31 cellular contexts compared by ENCODE assay signal in the genomic region with DNA sequence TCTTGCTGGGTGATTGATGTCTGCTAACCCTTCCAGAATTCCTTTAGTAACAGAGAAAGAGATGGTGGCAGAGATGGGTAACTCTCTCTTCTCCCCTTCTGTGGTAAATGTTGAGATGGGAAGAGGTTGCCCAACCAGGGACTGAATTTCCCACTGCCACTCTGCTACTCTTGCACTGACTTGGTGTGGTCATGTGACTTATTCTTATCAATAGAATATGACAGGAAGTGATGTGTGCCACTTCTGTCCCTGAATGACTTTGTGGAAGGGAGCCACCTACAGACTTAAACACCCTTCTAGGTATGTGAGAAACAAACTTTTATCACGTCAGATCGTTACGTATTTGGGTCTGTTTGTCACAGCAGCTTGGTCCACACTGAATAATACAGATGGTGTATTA.
DNase-seq lines count a peak whose midpoint lies in the region; ATAC-seq, FAIRE-seq and TF ChIP-seq lines count a peak whose summit lies in the region.
"Had no signal": no experiment of that assay in that cellular context is flagged by ENCODE, and none has a peak within 500 bp of the region (broad histone marks: within the 10 kb centered on the region; RNA-seq: fewer than 3 reads in every experiment).

No MANE protein-coding gene starts in this region.

- intact Hi-C loops in K562 (cut with micrococcal nuclease): no loop called here

- no peaks in the 10 kb centered on the region; a peak in 2 of 5 replicates for H3K4me1 ChIP-seq in K562 (replicated peaks in 1 of 2; ENCODE audit: control insufficient read depth in 2 of 2, insufficient read depth in 2 of 2, low read length in 2 of 2)
- H3K4me1 ChIP-seq: A549, BE2C, BLaER1, Caco-2 had no signal

- DNase-seq in OCI-M1 (lab: John Stamatoyannopoulos, UW): peak; percentile 20
- no peak for DNase-seq in K562 (ENCODE audit: extremely low read depth in 1 of 4, low spot score in 3 of 4)
- DNase-seq in DMS153 treated with DMSO at 0.1 percent for 48 hours (lab: John Stamatoyannopoulos, UW; ENCODE audit: unreplicated experiment): no peak
- DNase-seq: 8988T; ACHN; AML-193; BE2C; C1 segment of cervical spinal cord; Caco-2; Calu3; CD4-positive, alpha-beta memory T cell; CD4-positive, alpha-beta T cell; CD4-positive, CD25-positive, alpha-beta regulatory T cell; CD8-positive, alpha-beta memory T cell; CD8-positive, alpha-beta T cell; COR-L47; DMS 273 treated with DMSO at 0.1 percent for 48 hours; DMS153; DMS53; DMS79; DMS79 treated with DMSO at 0.1 percent for 48 hours; DND-41; EL had no signal

- no peak for TF ChIP-seq POLR2A in K562 (conservative IDR thresholded peaks at IDR 0.05)

- H3K4me2 ChIP-seq in K562 (ENCODE audit: insufficient read depth, low read length): no peak overlapping the region
- H3K4me2 ChIP-seq: A549; BLaER1; BLaER1 treated with 17β-estradiol and CSF1 and Interleukin-3, amounts not matched to agents 10 nM and 100 nM had no signal

- H3K36me3 ChIP-seq in K562 (ENCODE audit: control insufficient read depth, insufficient read depth, low read length): no peaks in the 10 kb centered on the region
- H3K36me3 ChIP-seq: BE2C; BLaER1; BLaER1 treated with 17β-estradiol and CSF1 and Interleukin-3, amounts not matched to agents 10 nM and 100 nM had no signal

- H3K9ac ChIP-seq in K562 (ENCODE audit: insufficient read depth in 1 of 2, low read depth in 2 of 2, low read length in 2 of 2): no peak overlapping the region
- H3K9ac ChIP-seq: BLaER1; BLaER1 treated with 17β-estradiol and CSF1 and Interleukin-3, amounts not matched to agents 10 nM and 100 nM had no signal

- no peak overlapping the region for H3K27ac ChIP-seq in K562 (ENCODE audit: extremely low read depth, low read depth, low read length)
- H3K27ac ChIP-seq: 22Rv1; A549; BLaER1; BLaER1 treated with 17β-estradiol and CSF1 and Interleukin-3, amounts not matched to agents 10 nM and 100 nM; C4-2B had no signal

- no peaks in the 10 kb centered on the region for H3K9me3 ChIP-seq in K562 (replicated peaks; ENCODE audit: control insufficient read depth, insufficient read depth, low read depth, low read length)
- H3K9me3 ChIP-seq: A549; BE2C; BLaER1; BLaER1 treated with 17β-estradiol and CSF1 and Interleukin-3, amounts not matched to agents 10 nM and 100 nM; Caco-2 had no signal

- TF ChIP-seq CTCF in K562 (IDR thresholded peaks at IDR 0.05 in 2 of 3, conservative IDR thresholded peaks at IDR 0.05 in 1 of 3; ENCODE audit: insufficient read depth in 2 of 3, low read depth in 1 of 3, low read length in 3 of 3): no peak

- CTCF ChIA-PET in K562 (lab: Yijun Ruan, JAX; ENCODE audit: low intra/inter-chr PET ratio): no interaction called here

- H3K27me3 ChIP-seq in K562 (ENCODE audit: control insufficient read depth in 2 of 2, insufficient read depth in 2 of 2, low read length in 2 of 2): no peaks in the 10 kb centered on the region; a peak in 1 of 5 replicates
- H3K27me3 ChIP-seq: BE2C; BLaER1; BLaER1 treated with 17β-estradiol and CSF1 and Interleukin-3, amounts not matched to agents 10 nM and 100 nM had no signal

- no peak for FAIRE-seq in K562 (lab: Jason Lieb, UNC)
- FAIRE-seq: A204.1, A549, D721Med had no signal

- H4K20me1 ChIP-seq in K562 (replicated peaks; ENCODE audit: control insufficient read depth, insufficient read depth, low read length): no peaks in the 10 kb centered on the region
- H4K20me1 ChIP-seq: BLaER1; BLaER1 treated with 17β-estradiol and CSF1 and Interleukin-3, amounts not matched to agents 10 nM and 100 nM had no signal

- no peaks in the 10 kb centered on the region for H3K9me1 ChIP-seq in K562 (ENCODE audit: control insufficient read depth, insufficient read depth, low read length)

- TF ChIP-seq RAD21 in K562 (CRISPR knock-in tag; conservative IDR thresholded peaks at IDR 0.05 in 1 of 2, IDR thresholded peaks at IDR 0.05 in 1 of 2): peak in 1 of 2 experiments; percentile 16; a peak in 1 of 4 replicates

- in situ Hi-C loops in K562 (cut with MboI): no loop called here

- POLR2A ChIA-PET in K562 (lab: Yijun Ruan, JAX): no interaction called here

- no peaks in the 10 kb centered on the region for H3K79me2 ChIP-seq in K562 (ENCODE audit: control insufficient read depth, insufficient read depth, low read length)

- no peak for TF ChIP-seq EP300 in K562 (IDR thresholded peaks at IDR 0.05; ENCODE audit: low read length)

- ATAC-seq in K562 (peak; percentile 41; the same call in 2 of the 3 replicates), SK-N-SH treated with all-trans-retinoic acid at 6 μM for 48 hours (no peak)
- ATAC-seq: A549; CD8-positive, alpha-beta T cell had no signal

- WGBS in K562 (ENCODE audit: insufficient coverage, low coverage, missing lambda C conversion rate): 0% methylated on average over 3 of the region's 3 CpGs

- no peak overlapping the region for H2AFZ ChIP-seq in K562 (ENCODE audit: low read depth, low read length)

- no TSS peak for BruUV-seq in K562 (replicated peaks; lab: Mats Ljungman, UMichigan)

- no peak overlapping the region for H3K4me3 ChIP-seq in K562
- H3K4me3 ChIP-seq: A549; BLaER1; BLaER1 treated with 17β-estradiol and CSF1 and Interleukin-3, amounts not matched to agents 10 nM and 100 nM had no signal

TF ChIP-seq in K562, 482 proteins besides CTCF, POLR2A, EP300 and RAD21 (continues in another document):
- TF ChIP-seq, protein P1, sequence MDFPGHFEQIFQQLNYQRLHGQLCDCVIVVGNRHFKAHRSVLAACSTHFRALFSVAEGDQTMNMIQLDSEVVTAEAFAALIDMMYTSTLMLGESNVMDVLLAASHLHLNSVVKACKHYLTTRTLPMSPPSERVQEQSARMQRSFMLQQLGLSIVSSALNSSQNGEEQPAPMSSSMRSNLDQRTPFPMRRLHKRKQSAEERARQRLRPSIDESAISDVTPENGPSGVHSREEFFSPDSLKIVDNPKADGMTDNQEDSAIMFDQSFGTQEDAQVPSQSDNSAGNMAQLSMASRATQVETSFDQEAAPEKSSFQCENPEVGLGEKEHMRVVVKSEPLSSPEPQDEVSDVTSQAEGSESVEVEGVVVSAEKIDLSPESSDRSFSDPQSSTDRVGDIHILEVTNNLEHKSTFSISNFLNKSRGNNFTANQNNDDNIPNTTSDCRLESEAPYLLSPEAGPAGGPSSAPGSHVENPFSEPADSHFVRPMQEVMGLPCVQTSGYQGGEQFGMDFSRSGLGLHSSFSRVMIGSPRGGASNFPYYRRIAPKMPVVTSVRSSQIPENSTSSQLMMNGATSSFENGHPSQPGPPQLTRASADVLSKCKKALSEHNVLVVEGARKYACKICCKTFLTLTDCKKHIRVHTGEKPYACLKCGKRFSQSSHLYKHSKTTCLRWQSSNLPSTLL (IDR thresholded peaks at IDR 0.05): no peak
- no peak for TF ChIP-seq SAFB (IDR thresholded peaks at IDR 0.05; ENCODE audit: borderline replicate concordance, low read depth, low read length)
- TF ChIP-seq RUNX1 (IDR thresholded peaks at IDR 0.05; ENCODE audit: low read depth): no peak
- no peak for TF ChIP-seq SRSF3 (IDR thresholded peaks at IDR 0.05; ENCODE audit: insufficient read depth, low read length)
- no peak for TF ChIP-seq PTRF (tag; IDR thresholded peaks at IDR 0.05)
- TF ChIP-seq SMARCC2 (IDR thresholded peaks at IDR 0.05; ENCODE audit: low read depth): no peak
- TF ChIP-seq HNRNPLL (IDR thresholded peaks at IDR 0.05; ENCODE audit: low read depth, low read length, poor library complexity, severe bottlenecking): no peak
- TF ChIP-seq DDX20 (tag; IDR thresholded peaks at IDR 0.05; ENCODE audit: low read depth): no peak
- TF ChIP-seq CREBBP (IDR thresholded peaks at IDR 0.05; ENCODE audit: low read depth, low read length): no peak
- TF ChIP-seq POU5F1 (IDR thresholded peaks at IDR 0.05; ENCODE audit: borderline replicate concordance, low read depth, low read length, partially characterized antibody): no peak
- TF ChIP-seq HMG20A (CRISPR knock-in tag; conservative IDR thresholded peaks at IDR 0.05): no peak
- no peak for TF ChIP-seq ZNF77 (CRISPR knock-in tag; IDR thresholded peaks at IDR 0.05)
- TF ChIP-seq CBX2 (IDR thresholded peaks at IDR 0.05; ENCODE audit: insufficient read depth, low read length, poor library complexity, severe bottlenecking): no peak

TF ChIP-seq in SK-N-SH treated with all-trans-retinoic acid at 6 μM for 48 hours, 23 proteins besides CTCF, POLR2A, EP300 and RAD21 (continues in another document):
- TF ChIP-seq ZNF8 (CRISPR knock-in tag; IDR thresholded peaks at IDR 0.05): no peak
- TF ChIP-seq ARNTL (CRISPR knock-in tag; IDR thresholded peaks at IDR 0.05; ENCODE audit: borderline replicate concordance, low read depth): no peak
- TF ChIP-seq, protein P2, sequence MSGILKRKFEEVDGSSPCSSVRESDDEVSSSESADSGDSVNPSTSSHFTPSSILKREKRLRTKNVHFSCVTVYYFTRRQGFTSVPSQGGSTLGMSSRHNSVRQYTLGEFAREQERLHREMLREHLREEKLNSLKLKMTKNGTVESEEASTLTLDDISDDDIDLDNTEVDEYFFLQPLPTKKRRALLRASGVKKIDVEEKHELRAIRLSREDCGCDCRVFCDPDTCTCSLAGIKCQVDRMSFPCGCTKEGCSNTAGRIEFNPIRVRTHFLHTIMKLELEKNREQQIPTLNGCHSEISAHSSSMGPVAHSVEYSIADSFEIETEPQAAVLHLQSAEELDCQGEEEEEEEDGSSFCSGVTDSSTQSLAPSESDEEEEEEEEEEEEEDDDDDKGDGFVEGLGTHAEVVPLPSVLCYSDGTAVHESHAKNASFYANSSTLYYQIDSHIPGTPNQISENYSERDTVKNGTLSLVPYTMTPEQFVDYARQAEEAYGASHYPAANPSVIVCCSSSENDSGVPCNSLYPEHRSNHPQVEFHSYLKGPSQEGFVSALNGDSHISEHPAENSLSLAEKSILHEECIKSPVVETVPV (CRISPR knock-in tag; IDR thresholded peaks at IDR 0.05): no peak
- no peak for TF ChIP-seq ESRRG (CRISPR knock-in tag; IDR thresholded peaks at IDR 0.05)
- TF ChIP-seq, protein P3, sequence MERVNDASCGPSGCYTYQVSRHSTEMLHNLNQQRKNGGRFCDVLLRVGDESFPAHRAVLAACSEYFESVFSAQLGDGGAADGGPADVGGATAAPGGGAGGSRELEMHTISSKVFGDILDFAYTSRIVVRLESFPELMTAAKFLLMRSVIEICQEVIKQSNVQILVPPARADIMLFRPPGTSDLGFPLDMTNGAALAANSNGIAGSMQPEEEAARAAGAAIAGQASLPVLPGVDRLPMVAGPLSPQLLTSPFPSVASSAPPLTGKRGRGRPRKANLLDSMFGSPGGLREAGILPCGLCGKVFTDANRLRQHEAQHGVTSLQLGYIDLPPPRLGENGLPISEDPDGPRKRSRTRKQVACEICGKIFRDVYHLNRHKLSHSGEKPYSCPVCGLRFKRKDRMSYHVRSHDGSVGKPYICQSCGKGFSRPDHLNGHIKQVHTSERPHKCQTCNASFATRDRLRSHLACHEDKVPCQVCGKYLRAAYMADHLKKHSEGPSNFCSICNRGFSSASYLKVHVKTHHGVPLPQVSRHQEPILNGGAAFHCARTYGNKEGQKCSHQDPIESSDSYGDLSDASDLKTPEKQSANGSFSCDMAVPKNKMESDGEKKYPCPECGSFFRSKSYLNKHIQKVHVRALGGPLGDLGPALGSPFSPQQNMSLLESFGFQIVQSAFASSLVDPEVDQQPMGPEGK (CRISPR knock-in tag; IDR thresholded peaks at IDR 0.05; ENCODE audit: borderline replicate concordance): no peak
- no peak for TF ChIP-seq TCF4 (CRISPR knock-in tag; IDR thresholded peaks at IDR 0.05; ENCODE audit: borderline replicate concordance)
- TF ChIP-seq ZFP3 (CRISPR knock-in tag; IDR thresholded peaks at IDR 0.05): no peak
- TF ChIP-seq ISL1 (CRISPR knock-in tag; IDR thresholded peaks at IDR 0.05): no peak
